Comparison of ENCODE assay signal across 19 cellular contexts in genomic region chr13:107329991-107330390, GRCh38.
DNase-seq lines count a peak whose midpoint lies in the region; ATAC-seq and TF ChIP-seq lines count a peak whose summit lies in the region.
"Had no signal": no experiment of that assay in that cellular context is flagged by ENCODE, and none has a peak within 500 bp of the region (broad histone marks: within the 10 kb centered on the region; RNA-seq: fewer than 3 reads in every experiment).

No MANE protein-coding gene starts in this region.

- CTCF ChIA-PET in HEK293T (lab: Yijun Ruan, JAX) = interaction anchor here (0.6 kb wide), 1 partner anchor 1280 kb away, joined by 5 read pairs; no protein-coding TSS in a partner anchor

- POLR2A ChIA-PET in HEK293T (lab: Yijun Ruan, JAX) = no interaction called here

- peak; percentile 42 for DNase-seq in DMS79 (lab: John Stamatoyannopoulos, UW)
- peak; percentile 17 for DNase-seq in NCI-H1105 (lab: John Stamatoyannopoulos, UW)
- peak; percentile 50 for DNase-seq in NCI-H510A treated with DMSO at 0.1 percent for 48 hours (lab: John Stamatoyannopoulos, UW)
- peak; percentile 3 for DNase-seq in fibroblast of gingiva (ENCODE audit: low read depth)
- DNase-seq in NCI-H82 treated with DMSO at 0.1 percent for 48 hours (lab: John Stamatoyannopoulos, UW; ENCODE audit: unreplicated experiment) = no peak
- no peak for DNase-seq in HEK293T (ENCODE audit: extremely low spot score)
- DNase-seq: activated CD4-positive, alpha-beta T cell treated with anti-CD3 and anti-CD28 coated beads for 1 hour; activated naive CD4-positive, alpha-beta T cell treated with Interleukin-2 at 50 U/mL for 16 hours; activated T-cell treated with anti-CD3 and anti-CD28 coated beads, Interleukin-2, amount 50 U/mL, for 1 hour; foreskin fibroblast; left lung; NCI-H1694; NCI-H524 treated with DMSO at 0.1 percent for 48 hours; nephron progenitor cell; substantia nigra; SW 1271 had no signal

- ATAC-seq in GM21447 (IDR thresholded peaks at IDR 0.05; ENCODE audit: unreplicated experiment) = no peak
- ATAC-seq: GM23338, left lung, Right ventricle myocardium inferior had no signal

TF ChIP-seq in HEK293T, 16 proteins besides CTCF, POLR2A, EP300 and RAD21:
- no peak for TF ChIP-seq FOXK2 (IDR thresholded peaks at IDR 0.05)
- no peak for TF ChIP-seq L3MBTL2 (conservative IDR thresholded peaks at IDR 0.05)
- TF ChIP-seq NFRKB (IDR thresholded peaks at IDR 0.05) = no peak
- no peak for TF ChIP-seq LEF1 (IDR thresholded peaks at IDR 0.05; ENCODE audit: borderline replicate concordance)
- TF ChIP-seq FOXA1 (IDR thresholded peaks at IDR 0.05) = no peak
- no peak for TF ChIP-seq TARDBP (IDR thresholded peaks at IDR 0.05)
- TF ChIP-seq PKNOX1 (IDR thresholded peaks at IDR 0.05) = no peak
- TF ChIP-seq ELF4 (IDR thresholded peaks at IDR 0.05) = no peak
- no peak for TF ChIP-seq HDGF (IDR thresholded peaks at IDR 0.05; ENCODE audit: borderline replicate concordance)
- no peak for TF ChIP-seq FOXM1 (IDR thresholded peaks at IDR 0.05; ENCODE audit: borderline replicate concordance)

Comparison
In these comparisons a context has a peak if more than half of its experiments do, and no peak if none do; other contexts are left out.
1. DNase-seq: peak in DMS79 (single experiment), NCI-H1105 (single experiment), NCI-H510A treated with DMSO at 0.1 percent for 48 hours (single experiment) and fibroblast of gingiva (single experiment); none in NCI-H82 treated with DMSO at 0.1 percent for 48 hours (single experiment) and HEK293T (single experiment).